22 cellular contexts compared by ENCODE assay signal in genomic region chr22:19423906-19424500, GRCh38. TPM values are rescaled to one million over a fixed set of nuclear protein-coding genes. Genes with fewer than 3 reads are reported as not detected.
DNase-seq lines count a peak whose midpoint lies in the region; ATAC-seq and TF ChIP-seq lines count a peak whose summit lies in the region.
"Had no signal": no experiment of that assay in that cellular context is flagged by ENCODE, and none has a peak within 500 bp of the region (broad histone marks: within the 10 kb centered on the region; RNA-seq: fewer than 3 reads in every experiment).

No MANE protein-coding gene starts in this region.

- H3K36me3 Mint-ChIP-seq in activated CD8-positive, alpha-beta T cell treated with anti-CD3 and anti-CD28 coated beads for 36 hours (ENCODE audit: low read depth), result peaks cover 14% of the 10 kb centered on the region
- peaks cover 36% of the 10 kb centered on the region for H3K36me3 Mint-ChIP-seq in activated CD8-positive, alpha-beta T cell treated with anti-CD3 and anti-CD28 coated beads, Interleukin-2, amount 10 ng/mL, durations not matched to agents 7 days and 5 days (ENCODE audit: low read depth)
- H3K36me3 Mint-ChIP-seq in endothelial cell (ENCODE audit: low read depth, unreplicated experiment), result peaks cover 15% of the 10 kb centered on the region

- H3K79me2 ChIP-seq in smooth muscle cell (ENCODE audit: low read depth), result peaks cover 93% of the 10 kb centered on the region

- no peaks in the 10 kb centered on the region for H3K9me3 ChIP-seq in smooth muscle cell (replicated peaks; ENCODE audit: low read depth)
- H3K9me3 ChIP-seq: BLaER1 treated with 17β-estradiol and CSF1 and Interleukin-3, amounts not matched to agents 10 nM and 100 nM; psoas muscle; SJCRH30; thoracic aorta had no signal

- H3K4me3 Mint-ChIP-seq in activated CD8-positive, alpha-beta T cell treated with anti-CD3 and anti-CD28 coated beads for 36 hours, result no peak overlapping the region
- no peak overlapping the region for H3K4me3 Mint-ChIP-seq in activated CD8-positive, alpha-beta T cell treated with anti-CD3 and anti-CD28 coated beads, Interleukin-2, amount 10 ng/mL, durations not matched to agents 7 days and 5 days
- H3K4me3 Mint-ChIP-seq in endothelial cell (ENCODE audit: unreplicated experiment), result peak overlapping the region; percentile 35

- no peak overlapping the region for H3K9ac ChIP-seq in smooth muscle cell (ENCODE audit: low read depth)
- H3K9ac ChIP-seq: BLaER1 treated with 17β-estradiol and CSF1 and Interleukin-3, amounts not matched to agents 10 nM and 100 nM; GM23248 had no signal

- no peaks in the 10 kb centered on the region for H3K27me3 ChIP-seq in smooth muscle cell (ENCODE audit: low read depth)
- H3K27me3 ChIP-seq: BLaER1 treated with 17β-estradiol and CSF1 and Interleukin-3, amounts not matched to agents 10 nM and 100 nM; SJCRH30 had no signal

- peaks cover 13% of the 10 kb centered on the region for H3F3A ChIP-seq in smooth muscle cell (ENCODE audit: low read depth)

- no peak overlapping the region for H3K4me2 ChIP-seq in smooth muscle cell

- CTCF ChIA-PET in activated CD8-positive, alpha-beta T cell treated with anti-CD3 and anti-CD28 coated beads for 36 hours (lab: Charles Lee), result no interaction called here
- CTCF ChIA-PET in activated CD8-positive, alpha-beta T cell treated with anti-CD3 and anti-CD28 coated beads, Interleukin-2, amount 10 ng/mL, durations not matched to agents 7 days and 5 days (lab: Charles Lee), result no interaction called here

- in situ Hi-C loops in KBM-7 (cut with MboI; ENCODE audit: low pct_unique_long_range_greater_than_20kb, low sequenced_read_pairs), result no loop called here

- POLR2A ChIA-PET in activated CD8-positive, alpha-beta T cell treated with anti-CD3 and anti-CD28 coated beads for 36 hours (lab: Charles Lee), result interaction anchor here (0.6 kb wide), 2 partner anchors 8 to 54 kb away, joined by 3 read pairs; no protein-coding TSS in a partner anchor
- POLR2A ChIA-PET in activated CD8-positive, alpha-beta T cell treated with anti-CD3 and anti-CD28 coated beads, Interleukin-2, amount 10 ng/mL, durations not matched to agents 7 days and 5 days (lab: Charles Lee), result no interaction called here

- intact Hi-C loops in activated CD8-positive, alpha-beta T cell treated with anti-CD3 and anti-CD28 coated beads for 36 hours (cut with micrococcal nuclease), result no loop called here

- peak overlapping the region; percentile 76 for H3K27ac ChIP-seq in smooth muscle cell (ENCODE audit: low read depth)
- H3K27ac ChIP-seq: GM23248, psoas muscle, SJCRH30, thoracic aorta had no signal

- DNase-seq in activated CD8-positive, alpha-beta T cell treated with anti-CD3 and anti-CD28 coated beads for 36 hours, result no peak
- DNase-seq in activated CD8-positive, alpha-beta T cell treated with anti-CD3 and anti-CD28 coated beads, Interleukin-2, amount 10 ng/mL, durations not matched to agents 7 days and 5 days, result no peak
- DNase-seq in endothelial cell (ENCODE audit: low spot score), result no peak
- DNase-seq in smooth muscle cell (lab: John Stamatoyannopoulos, UW; ENCODE audit: unreplicated experiment), result no peak
- DNase-seq in KBM-7, result no peak
- DNase-seq: activated CD4-positive, CD25-positive, alpha-beta regulatory T cell; activated naive CD4-positive, alpha-beta T cell; cortex of kidney; KG1; NCI-H146; NCI-H2171 treated with DMSO at 0.1 percent for 48 hours; NCI-H748 treated with DMSO at 0.1 percent for 48 hours; OCI-M1; psoas muscle; SJCRH30; stimulated activated CD4-positive, alpha-beta T cell treated with anti-CD3 and anti-CD28 coated beads, Interleukin-12 subunit alpha, Interleukin-12 subunit beta, amount 100 ng/mL, for 4 hours had no signal

- H3K27me3 Mint-ChIP-seq in activated CD8-positive, alpha-beta T cell treated with anti-CD3 and anti-CD28 coated beads for 36 hours, result no peaks in the 10 kb centered on the region
- no peaks in the 10 kb centered on the region for H3K27me3 Mint-ChIP-seq in activated CD8-positive, alpha-beta T cell treated with anti-CD3 and anti-CD28 coated beads, Interleukin-2, amount 10 ng/mL, durations not matched to agents 7 days and 5 days (ENCODE audit: low read depth)
- H3K27me3 Mint-ChIP-seq in endothelial cell (ENCODE audit: unreplicated experiment), result no peaks in the 10 kb centered on the region

- peaks cover 97% of the 10 kb centered on the region for H4K20me1 ChIP-seq in smooth muscle cell (ENCODE audit: low read depth)

- no peak for ATAC-seq in activated CD8-positive, alpha-beta T cell treated with anti-CD3 and anti-CD28 coated beads for 36 hours
- no peak for ATAC-seq in activated CD8-positive, alpha-beta T cell treated with anti-CD3 and anti-CD28 coated beads, Interleukin-2, amount 10 ng/mL, durations not matched to agents 7 days and 5 days
- ATAC-seq in HG02938 (IDR thresholded peaks at IDR 0.05; ENCODE audit: unreplicated experiment) (no peak), HG03159 (IDR thresholded peaks at IDR 0.05; ENCODE audit: unreplicated experiment) (no peak)

- H2AFZ ChIP-seq in smooth muscle cell (ENCODE audit: low read depth), result no peak overlapping the region
- H2AFZ ChIP-seq: GM23248 had no signal

- H3K36me3 ChIP-seq in smooth muscle cell (ENCODE audit: low read depth), result no peaks in the 10 kb centered on the region
- H3K36me3 ChIP-seq: SJCRH30, thoracic aorta had no signal

- WGBS in smooth muscle cell (ENCODE audit: low lambda C conversion rate), result 94% methylated on average over 3 of the region's 3 CpGs

- H3K27ac Mint-ChIP-seq in activated CD8-positive, alpha-beta T cell treated with anti-CD3 and anti-CD28 coated beads for 36 hours, result peak overlapping the region; percentile 78
- no peak overlapping the region for H3K27ac Mint-ChIP-seq in activated CD8-positive, alpha-beta T cell treated with anti-CD3 and anti-CD28 coated beads, Interleukin-2, amount 10 ng/mL, durations not matched to agents 7 days and 5 days
- no peak overlapping the region for H3K27ac Mint-ChIP-seq in endothelial cell (ENCODE audit: unreplicated experiment)

- H3K4me3 ChIP-seq in smooth muscle cell, result no peak overlapping the region
- H3K4me3 ChIP-seq: BLaER1 treated with 17β-estradiol and CSF1 and Interleukin-3, amounts not matched to agents 10 nM and 100 nM; GM23248; psoas muscle; SJCRH30; thoracic aorta had no signal

- H3K4me1 Mint-ChIP-seq in activated CD8-positive, alpha-beta T cell treated with anti-CD3 and anti-CD28 coated beads for 36 hours (ENCODE audit: low read depth), result peaks cover 75% of the 10 kb centered on the region
- peaks cover 84% of the 10 kb centered on the region for H3K4me1 Mint-ChIP-seq in activated CD8-positive, alpha-beta T cell treated with anti-CD3 and anti-CD28 coated beads, Interleukin-2, amount 10 ng/mL, durations not matched to agents 7 days and 5 days (ENCODE audit: low read depth)
- peaks cover 34% of the 10 kb centered on the region for H3K4me1 Mint-ChIP-seq in endothelial cell (ENCODE audit: unreplicated experiment)

- no peak for TF ChIP-seq EP300 in Ishikawa (IDR thresholded peaks at IDR 0.05; ENCODE audit: borderline replicate concordance)

- no peak for TF ChIP-seq CTCF in activated CD8-positive, alpha-beta T cell treated with anti-CD3 and anti-CD28 coated beads for 36 hours (IDR thresholded peaks at IDR 0.05)
- no peak for TF ChIP-seq CTCF in endothelial cell (IDR thresholded peaks at IDR 0.05; ENCODE audit: unreplicated experiment)
- no peak for TF ChIP-seq CTCF in smooth muscle cell (IDR thresholded peaks at IDR 0.05; ENCODE audit: borderline replicate concordance, insufficient read depth, poor library complexity, severe bottlenecking)

- no peak for TF ChIP-seq RAD21 in Ishikawa (IDR thresholded peaks at IDR 0.05; ENCODE audit: low read depth)

- peaks cover 7% of the 10 kb centered on the region for H3K4me1 ChIP-seq in smooth muscle cell (ENCODE audit: low read depth)
- H3K4me1 ChIP-seq: SJCRH30 had no signal

- H3K9me3 Mint-ChIP-seq in activated CD8-positive, alpha-beta T cell treated with anti-CD3 and anti-CD28 coated beads for 36 hours, result no peaks in the 10 kb centered on the region
- H3K9me3 Mint-ChIP-seq in activated CD8-positive, alpha-beta T cell treated with anti-CD3 and anti-CD28 coated beads, Interleukin-2, amount 10 ng/mL, durations not matched to agents 7 days and 5 days (ENCODE audit: insufficient read depth), result no peaks in the 10 kb centered on the region
- H3K9me3 Mint-ChIP-seq in endothelial cell (ENCODE audit: unreplicated experiment), result no peaks in the 10 kb centered on the region

TF ChIP-seq in Ishikawa, 13 proteins besides CTCF, POLR2A, EP300 and RAD21 (continues in another document):
- no peak for TF ChIP-seq TEAD4 (IDR thresholded peaks at IDR 0.05)

RNA-seq across cellular contexts. Expression of gene HIRA, which starts 7.5 kb away (rescaled TPM):
- 10 to 100 TPM; 29.7 to 30.5 TPM for total RNA-seq in activated CD8-positive, alpha-beta T cell treated with anti-CD3 and anti-CD28 coated beads for 36 hours
- 10 to 100 TPM; 47.0 to 48.1 TPM for total RNA-seq in activated CD8-positive, alpha-beta T cell treated with anti-CD3 and anti-CD28 coated beads, Interleukin-2, amount 10 ng/mL, durations not matched to agents 7 days and 5 days
- total RNA-seq in endothelial cell (ENCODE audit: unreplicated experiment), result 36.0 TPM
- total RNA-seq in smooth muscle cell, result 8.7 and 9.8 TPM in 2 replicates
- polyA plus RNA-seq in smooth muscle cell, result 7.3 and 9.8 TPM in 2 replicates

RNA-seq across cellular contexts. Expression of gene MRPL40, which starts 8.3 kb away (rescaled TPM):
- 10 to 100 TPM; 39.8 to 40.9 TPM for total RNA-seq in activated CD8-positive, alpha-beta T cell treated with anti-CD3 and anti-CD28 coated beads for 36 hours
- total RNA-seq in activated CD8-positive, alpha-beta T cell treated with anti-CD3 and anti-CD28 coated beads, Interleukin-2, amount 10 ng/mL, durations not matched to agents 7 days and 5 days, result 10 to 100 TPM; 26.8 to 29.5 TPM
- total RNA-seq in endothelial cell (ENCODE audit: unreplicated experiment) (19.9 TPM), smooth muscle cell (18.1 and 30.4 TPM in 2 replicates)
- polyA plus RNA-seq in smooth muscle cell, result 52.9 and 54.8 TPM in 2 replicates

RNA-seq across cellular contexts. Expression of gene C22orf39, which starts 23.5 kb away (rescaled TPM):
- 10 to 100 TPM; 26.9 to 29.8 TPM for total RNA-seq in activated CD8-positive, alpha-beta T cell treated with anti-CD3 and anti-CD28 coated beads for 36 hours
- total RNA-seq in activated CD8-positive, alpha-beta T cell treated with anti-CD3 and anti-CD28 coated beads, Interleukin-2, amount 10 ng/mL, durations not matched to agents 7 days and 5 days, result 10 to 100 TPM; 33.9 to 35.0 TPM
- total RNA-seq in endothelial cell (ENCODE audit: unreplicated experiment) (26.6 TPM), smooth muscle cell (16.5 and 23.0 TPM in 2 replicates)
- 20.8 and 29.5 TPM in 2 replicates for polyA plus RNA-seq in smooth muscle cell

RNA-seq across cellular contexts. Expression of gene UFD1, which starts 55.0 kb away (rescaled TPM):
- total RNA-seq in activated CD8-positive, alpha-beta T cell treated with anti-CD3 and anti-CD28 coated beads for 36 hours, result 10 to 100 TPM; 65.0 to 78.0 TPM
- 10 to 100 TPM; 94.3 to 97.2 TPM for total RNA-seq in activated CD8-positive, alpha-beta T cell treated with anti-CD3 and anti-CD28 coated beads, Interleukin-2, amount 10 ng/mL, durations not matched to agents 7 days and 5 days
- total RNA-seq in endothelial cell (ENCODE audit: unreplicated experiment) (86.2 TPM), smooth muscle cell (48.1 and 64.1 TPM in 2 replicates)
- 99.5 and 111 TPM in 2 replicates for polyA plus RNA-seq in smooth muscle cell

RNA-seq across cellular contexts. Expression of gene CDC45, which starts 55.7 kb away (rescaled TPM):
- total RNA-seq in activated CD8-positive, alpha-beta T cell treated with anti-CD3 and anti-CD28 coated beads for 36 hours, result 100 to 1,000 TPM; 109 to 111 TPM
- total RNA-seq in activated CD8-positive, alpha-beta T cell treated with anti-CD3 and anti-CD28 coated beads, Interleukin-2, amount 10 ng/mL, durations not matched to agents 7 days and 5 days, result 10 to 100 TPM; 90.2 to 94.3 TPM
- 6.2 TPM for total RNA-seq in endothelial cell (ENCODE audit: unreplicated experiment)
- 9.7 and 13.7 TPM in 2 replicates for total RNA-seq in smooth muscle cell
- polyA plus RNA-seq in smooth muscle cell, result 6.6 and 9.3 TPM in 2 replicates
